In genomic region chr20:17928633-17929311, GRCh38 we compare ENCODE assay signal across 16 cellular contexts. TPM values are rescaled to one million over a fixed set of nuclear protein-coding genes. Genes with fewer than 3 reads are reported as not detected.
DNase-seq lines count a peak whose midpoint lies in the region; ATAC-seq and TF ChIP-seq lines count a peak whose summit lies in the region.
"Had no signal": no experiment of that assay in that cellular context is flagged by ENCODE, and none has a peak within 500 bp of the region (broad histone marks: within the 10 kb centered on the region; RNA-seq: fewer than 3 reads in every experiment).

No MANE protein-coding gene starts in this region.

- no peaks in the 10 kb centered on the region for H3K4me1 ChIP-seq in left lung
- peaks cover 16 to 17% of the 10 kb centered on the region in 2 donors for H3K4me1 ChIP-seq in thyroid gland
- peaks cover 0 to 16% (median 0%) of the 10 kb centered on the region in 3 donors for H3K4me1 ChIP-seq in esophagus squamous epithelium

- DNase-seq in NCI-H1436 (lab: John Stamatoyannopoulos, UW): peak; percentile 53
- no peak for DNase-seq in NCI-H1436 treated with DMSO at 0.1 percent for 48 hours (lab: John Stamatoyannopoulos, UW)
- DNase-seq in NCI-H510A (lab: John Stamatoyannopoulos, UW): peak; percentile 62
- DNase-seq in left lung: peak in 1 of 2 donors; percentile 58
- peak; percentile 76 to 82 for DNase-seq in thyroid gland
- no peak for DNase-seq in esophagus squamous epithelium (lab: John Stamatoyannopoulos, UW)
- no peak for DNase-seq in activated T-cell treated with anti-CD3 and anti-CD28 coated beads for 4 hours
- no peak for DNase-seq in coronary artery (ENCODE audit: low spot score)
- DNase-seq: activated naive CD8-positive, alpha-beta T cell treated with anti-CD3 and anti-CD28 coated beads, Interleukin-2, amount 10 ng/mL, durations not matched to agents 7 days and 5 days; caudate nucleus; NCI-H226; nephron progenitor cell; stimulated activated naive CD8-positive, alpha-beta T cell treated with anti-CD3 and anti-CD28 coated beads, Interleukin-15, amount 100 ng/mL, for 72 hours; T-cell had no signal

- intact Hi-C loops in left lung (cut with DNase I) (no loop called here), thyroid gland (cut with DNase I) (no loop called here), esophagus squamous epithelium (cut with DNase I) (no loop called here)

- peak; percentile 79 for ATAC-seq in left lung
- ATAC-seq: activated CD4-positive, CD25-positive, alpha-beta regulatory T cell treated with anti-CD3 and anti-CD28 coated beads, Interleukin-2, amount 50 U/mL, for 24 hours; stimulated activated naive CD8-positive, alpha-beta T cell treated with anti-CD3 and anti-CD28 coated beads, Interleukin-15, amount 100 ng/mL, for 72 hours; T-cell had no signal

- 59 to 79% methylated on average over 10 to 16 of the region's 22 CpGs for WGBS in thyroid gland, 2 donors
- 46 to 58% methylated on average over 7 to 12 of the region's 22 CpGs for WGBS in esophagus squamous epithelium, 2 donors

- TF ChIP-seq POLR2A in thyroid gland (IDR thresholded peaks at IDR 0.05) (no peak), esophagus squamous epithelium (IDR thresholded peaks at IDR 0.05) (no peak)

- H3K36me3 ChIP-seq in left lung (no peaks in the 10 kb centered on the region), thyroid gland (no peaks in the 10 kb centered on the region), esophagus squamous epithelium (no peaks in the 10 kb centered on the region)
- H3K36me3 ChIP-seq: heart left ventricle had no signal

- H3K9me3 ChIP-seq in left lung: peaks cover 0 to 4% of the 10 kb centered on the region in 2 donors
- H3K9me3 ChIP-seq in thyroid gland: no peaks in the 10 kb centered on the region
- H3K9me3 ChIP-seq in esophagus squamous epithelium: peaks cover 0 to 5% (median 0%) of the 10 kb centered on the region in 3 donors

- no peak overlapping the region for H3K4me3 ChIP-seq in left lung
- no peak overlapping the region for H3K4me3 ChIP-seq in thyroid gland (replicated peaks in 1 of 3)
- no peak overlapping the region for H3K4me3 ChIP-seq in esophagus squamous epithelium
- H3K4me3 ChIP-seq in coronary artery: no peak overlapping the region
- H3K4me3 ChIP-seq: heart left ventricle had no signal

- no peak for TF ChIP-seq CTCF in left lung (IDR thresholded peaks at IDR 0.05)
- peak in 1 of 6 experiments; percentile 7 for TF ChIP-seq CTCF in thyroid gland (IDR thresholded peaks at IDR 0.05)
- TF ChIP-seq CTCF in esophagus squamous epithelium (IDR thresholded peaks at IDR 0.05): no peak
- TF ChIP-seq CTCF in coronary artery (IDR thresholded peaks at IDR 0.05): no peak

- H3K27ac ChIP-seq in left lung (peak overlapping the region; percentile 30 to 40), thyroid gland (peak overlapping the region; percentile 38 to 73 (median 59)), esophagus squamous epithelium (peak overlapping the region in 1 of 4 donors; percentile 20), coronary artery (peak overlapping the region in 1 of 2 donors; percentile 50)

- no peaks in the 10 kb centered on the region for H3K27me3 ChIP-seq in left lung
- H3K27me3 ChIP-seq in thyroid gland: no peaks in the 10 kb centered on the region
- no peaks in the 10 kb centered on the region for H3K27me3 ChIP-seq in esophagus squamous epithelium
- H3K27me3 ChIP-seq: heart left ventricle had no signal

RNA-seq across cellular contexts. Expression of gene SNX5, which starts 39.8 kb away (rescaled TPM):
- 10 to 100 TPM; 82.0 to 87.0 TPM for total RNA-seq in left lung
- total RNA-seq in thyroid gland: 100 to 1,000 TPM; 247 to 346 (median 270) TPM
- 100 to 1,000 TPM in 2 of 4 donors, 10 to 100 TPM in 2; 43.6 to 137 (median 98.5) TPM for total RNA-seq in esophagus squamous epithelium

RNA-seq across cellular contexts. Expression of gene MGME1, which starts 40.0 kb away (rescaled TPM):
- total RNA-seq in left lung: 10 to 100 TPM; 13.3 to 13.4 TPM
- total RNA-seq in thyroid gland: 10 to 100 TPM; 14.6 to 24.2 (median 16.8) TPM
- total RNA-seq in esophagus squamous epithelium: 10 to 100 TPM; 11.2 to 18.9 (median 12.0) TPM

Comparison
In these comparisons a context has a peak if more than half of its experiments do, and no peak if none do; other contexts are left out.
1. DNase-seq: peak in NCI-H1436 (single experiment), NCI-H510A (single experiment) and thyroid gland (2 of 2); none in NCI-H1436 treated with DMSO at 0.1 percent for 48 hours (single experiment), esophagus squamous epithelium (single experiment), activated T-cell treated with anti-CD3 and anti-CD28 coated beads for 4 hours (single experiment) and coronary artery (single experiment).